In genomic region chr12:124316257-124316656, GRCh38 we compare ENCODE assay signal across 23 cellular contexts. TPM values are rescaled to one million over a fixed set of nuclear protein-coding genes. Genes with fewer than 3 reads are reported as not detected.
"Had no signal": no experiment of that assay in that cellular context is flagged by ENCODE, and none has a peak within 500 bp of the region (broad histone marks: within the 10 kb centered on the region; RNA-seq: fewer than 3 reads in every experiment).

No MANE protein-coding gene starts in this region.

- H3K27ac ChIP-seq: SJSA1, SK-N-MC had no signal

- H3K27me3 ChIP-seq: SJSA1 had no signal

- DNase-seq: KBM-7, MV-4-11, NCI-H1048, NCI-H1105, NCI-H1417 treated with DMSO at 0.1 percent for 48 hours, NCI-H146, NCI-H1694 treated with DMSO at 0.1 percent for 48 hours, NCI-H1930, NCI-H2081 treated with DMSO at 0.1 percent for 48 hours, NCI-H2171, NCI-H226, NCI-H446, NCI-H510A, NCI-H524 treated with DMSO at 0.1 percent for 48 hours, NCI-H69, NCI-H774, Right ventricle myocardium superior, RPMI8226, SIG-M5 had no signal

- H3K4me1 ChIP-seq: SJSA1 had no signal

- H3K36me3 ChIP-seq: SJSA1 had no signal

- H3K4me3 ChIP-seq: SJSA1, SK-N-MC had no signal

- H3K9me3 ChIP-seq: SJSA1 had no signal

RNA-seq across cellular contexts. Expression of gene RFLNA, which starts 21.4 kb away (rescaled TPM):
- total RNA-seq: HT-29, MCF 10A, SJSA1 had no signal
